ENCODE assay signal across 8 cellular contexts in genomic region chr10:12264204-12264908, GRCh38.
A peak's percentile ranks its signal among the peaks of the same experiment; 100 is the strongest.
DNase-seq lines count a peak whose midpoint lies in the region; ATAC-seq and TF ChIP-seq lines count a peak whose summit lies in the region.

No MANE protein-coding gene starts in this region.

- H3K36me3 ChIP-seq in kidney epithelial cell (ENCODE audit: control insufficient read depth, insufficient read depth, low read length) = no peaks in the 10 kb centered on the region

- ATAC-seq in GM18858 (IDR thresholded peaks at IDR 0.05; ENCODE audit: unreplicated experiment) = peak; percentile 82
- peak; percentile 85 for ATAC-seq in HG03066 (IDR thresholded peaks at IDR 0.05; ENCODE audit: low read depth, unreplicated experiment)

- H3K27me3 ChIP-seq in kidney epithelial cell (ENCODE audit: control insufficient read depth, insufficient read depth, low read length) = no peaks in the 10 kb centered on the region

- in situ Hi-C loops in ACHN (cut with HindIII; ENCODE audit: low pct_ligation_motif_present, low pct_unique_long_range_greater_than_20kb, low sequenced_read_pairs) = no loop called here

- TF ChIP-seq CTCF in kidney epithelial cell (IDR thresholded peaks at IDR 0.05; ENCODE audit: insufficient read depth, low read length, poor library complexity, severe bottlenecking) = peak; percentile 69

- peak overlapping the region; percentile 4 for H3K27ac ChIP-seq in caudate nucleus (ENCODE audit: low read depth, low read length)

- DNase-seq in ACHN = peak; percentile 70
- DNase-seq in NCI-H2107 treated with DMSO at 0.1 percent for 48 hours (lab: John Stamatoyannopoulos, UW; ENCODE audit: unreplicated experiment) = peak; percentile 90
- DNase-seq in activated CD4-positive, CD25-positive, alpha-beta regulatory T cell (lab: John Stamatoyannopoulos, UW) = peak; percentile 48 to 62 (median 50)
- peak in 58 of 61 donors; percentile 3 to 88 (median 57) for DNase-seq in caudate nucleus (lab: John Stamatoyannopoulos, UW)
- DNase-seq in kidney epithelial cell (ENCODE audit: low read depth) = no peak
- peak; percentile 49 to 70 for DNase-seq in stimulated activated CD4-positive, alpha-beta T cell treated with anti-CD3 and anti-CD28 coated beads, Interleukin-15, amount 100 ng/mL, for 48 hours (ENCODE audit: low read depth in 2 of 2)

- H3K4me3 ChIP-seq in kidney epithelial cell (ENCODE audit: low read depth, low read length) = peak overlapping the region; percentile 36
